In the genomic region with DNA sequence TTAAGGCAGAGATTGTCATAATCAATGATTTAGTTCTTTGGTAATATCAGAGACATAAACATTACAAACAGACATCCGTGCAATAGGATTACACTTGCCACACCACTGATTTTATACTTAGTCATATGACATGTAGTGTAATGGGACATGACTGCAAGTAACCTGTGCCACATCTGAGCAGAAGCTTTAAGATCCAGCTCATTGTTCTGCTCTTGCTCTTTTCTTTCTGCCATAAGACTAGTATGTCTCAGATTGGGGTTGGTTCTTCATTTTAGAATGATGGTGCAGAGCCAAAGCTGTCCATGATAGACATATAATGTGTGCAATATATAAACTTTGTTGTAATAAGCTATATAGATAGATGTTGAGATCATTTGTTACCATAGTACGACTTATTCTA, we compare ENCODE assay signal across 25 cellular contexts.
"Had no signal": no experiment of that assay in that cellular context is flagged by ENCODE, and none has a peak within 500 bp of the region (broad histone marks: within the 10 kb centered on the region; RNA-seq: fewer than 3 reads in every experiment).

No MANE protein-coding gene starts in this region.

- H3K4me3 ChIP-seq: esophagus squamous epithelium, mucosa of descending colon, pancreas, prostate gland, spleen, testis had no signal

- H3K9me3 ChIP-seq: esophagus squamous epithelium, mucosa of descending colon, pancreas, prostate gland, spleen, testis had no signal

- H3K4me1 ChIP-seq: esophagus squamous epithelium, pancreas, prostate gland, spleen, testis had no signal

- DNase-seq: activated CD4-positive, alpha-beta T cell treated with anti-CD3 and anti-CD28 coated beads, Interleukin-2, amount 10 ng/mL, durations not matched to agents 24 days and 14 days; activated CD4-positive, CD25-positive, alpha-beta regulatory T cell treated with anti-CD3 and anti-CD28 coated beads, Interleukin-2, amount 50 U/mL, for 72 hours; activated CD8-positive, alpha-beta T cell treated with anti-CD3 and anti-CD28 coated beads for 36 hours; activated gamma-delta T cell treated with Interleukin-2 at 50 U/mL for 16 hours; activated naive CD4-positive, alpha-beta T cell treated with anti-CD3 and anti-CD28 coated beads, Interleukin-2, amount 50 U/mL, for 16 hours; activated T-cell treated with anti-CD3 and anti-CD28 coated beads, Interleukin-2, amount 50 U/mL, for 4 hours; amniotic stem cell; central memory CD4-positive, alpha-beta T cell; endodermal cell; esophagus squamous epithelium; hippocampal formation; left cardiac atrium; left ventricle myocardium superior; mucosa of descending colon; naive B cell; nucleus accumbens; pancreas; right cardiac atrium; spleen; stimulated activated naive CD4-positive, alpha-beta T cell treated with Interleukin-2 at 50 U/mL for 16 hours; T-helper 2 cell; testis; trophoblast cell had no signal

- H3K36me3 ChIP-seq: esophagus squamous epithelium, pancreas, prostate gland, spleen had no signal

- H3K27ac ChIP-seq: esophagus squamous epithelium, pancreas, prostate gland, spleen, testis had no signal

- ATAC-seq: activated CD8-positive, alpha-beta T cell treated with anti-CD3 and anti-CD28 coated beads for 36 hours; activated T-cell treated with anti-CD3 and anti-CD28 coated beads, Interleukin-2, amount 50 U/mL, for 4 hours; activated T-helper 17 cell treated with anti-CD3 and anti-CD28 coated beads, Interleukin-2, amount 50 U/mL, for 72 hours; left ventricle myocardium superior; mucosa of descending colon; pancreas; right cardiac atrium had no signal

- H3K27me3 ChIP-seq: esophagus squamous epithelium, pancreas, spleen, testis had no signal
